ENCODE assay signal across 8 cellular contexts in genomic region chr1:38806090-38806489, GRCh38.
"Had no signal": no experiment of that assay in that cellular context is flagged by ENCODE, and none has a peak within 500 bp of the region (broad histone marks: within the 10 kb centered on the region; RNA-seq: fewer than 3 reads in every experiment).

No MANE protein-coding gene starts in this region.

- DNase-seq: GDM1, GF-D8 had no signal

- ATAC-seq: GM12878 had no signal

- H3K4me3 ChIP-seq: GM12878 had no signal

- FAIRE-seq: G401.6, GM12878, GM12891, GM12892, GM18507, GM19239 had no signal
